In the genomic region with DNA sequence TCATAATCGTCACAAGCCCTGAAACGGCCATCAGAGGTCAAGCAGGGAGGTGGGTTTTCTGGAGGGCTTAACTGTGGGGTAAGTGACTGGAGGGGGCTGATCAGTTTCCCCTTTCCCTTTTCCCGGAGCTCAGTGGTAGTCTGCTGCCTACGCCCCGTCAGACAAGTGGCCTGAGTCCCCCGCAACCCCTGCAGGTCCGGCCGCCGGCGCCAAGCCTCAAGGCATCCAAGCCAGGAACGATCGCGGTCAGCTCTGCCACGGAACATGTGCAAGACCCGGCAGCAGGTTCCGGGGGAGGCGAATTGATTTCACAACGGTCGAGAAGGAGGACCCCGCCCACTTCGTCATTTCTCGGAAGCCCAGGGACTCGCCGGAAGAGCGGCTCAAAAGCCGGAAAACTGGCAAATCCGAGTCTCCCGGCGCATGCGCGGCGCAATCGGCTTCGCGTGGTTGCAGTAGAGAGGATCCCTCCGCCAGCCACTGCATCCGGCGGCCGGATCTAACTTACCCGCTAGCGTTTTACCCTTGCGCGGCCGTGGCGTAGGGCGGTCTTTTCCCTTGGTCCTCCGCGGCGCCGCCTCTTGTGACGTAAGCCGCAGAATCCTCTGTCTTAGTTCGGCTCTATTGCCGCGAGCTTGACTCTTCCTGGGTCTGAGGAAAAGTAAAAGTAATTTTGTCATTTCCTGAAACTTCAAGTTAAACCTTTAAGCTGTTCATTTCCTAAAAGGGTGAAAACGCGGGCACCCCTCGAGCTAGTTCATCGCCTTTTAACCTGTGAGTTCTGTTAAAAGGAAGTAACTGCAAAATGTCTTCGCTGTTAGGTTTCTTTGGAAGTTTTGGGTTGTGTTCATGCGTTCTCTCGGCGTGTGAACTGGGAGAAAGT, we compare ENCODE assay signal across 8 cellular contexts. TPM values are rescaled to one million over a fixed set of nuclear protein-coding genes. Genes with fewer than 3 reads are reported as not detected.
DNase-seq lines count a peak whose midpoint lies in the region; ATAC-seq and TF ChIP-seq lines count a peak whose summit lies in the region.

No MANE protein-coding gene starts in this region.

- H3K9me3 Mint-ChIP-seq in CD14-positive monocyte: peaks cover 3 to 21% (median 11%) of the 10 kb centered on the region in 7 donors

- peak; percentile 97 for ATAC-seq in GM19395 (IDR thresholded peaks at IDR 0.05; ENCODE audit: unreplicated experiment)
- peak; percentile 88 for ATAC-seq in HG03558 (IDR thresholded peaks at IDR 0.05; ENCODE audit: extremely low read depth, unreplicated experiment)

- DNase-seq in CD14-positive monocyte (ENCODE audit: low spot score) (peak; percentile 100), NCI-H748 (lab: John Stamatoyannopoulos, UW; ENCODE audit: unreplicated experiment) (peak; percentile 99), dedifferentiated amniotic fluid mesenchymal stem cell (ENCODE audit: extremely low spot score) (peak; percentile 100), left kidney (ENCODE audit: low read depth, low spot score) (peak; percentile 100)
- DNase-seq in activated CD4-positive, alpha-beta T cell treated with anti-CD3 and anti-CD28 coated beads, Interleukin-2, amount 50 U/mL, for 24 hours (ENCODE audit: low read depth in 1 of 2, low spot score in 1 of 2): peak; percentile 89 to 98
- peak; percentile 99 for DNase-seq in stimulated activated CD4-positive, alpha-beta T cell treated with anti-CD3 and anti-CD28 coated beads, Interleukin-1b, Interleukin-23, amount 100 ng/mL, for 48 hours

- peaks cover 9 to 18% of the 10 kb centered on the region in 2 donors for H3K36me3 Mint-ChIP-seq in CD14-positive monocyte

- peak overlapping the region; percentile 91 to 99 for H3K4me3 Mint-ChIP-seq in CD14-positive monocyte

- H3K27ac Mint-ChIP-seq in CD14-positive monocyte: peak overlapping the region; percentile 96 to 99 (median 99)

- no peaks in the 10 kb centered on the region for H3K27me3 Mint-ChIP-seq in CD14-positive monocyte (ENCODE audit: low read depth in 3 of 3)

- peaks cover 31% of the 10 kb centered on the region for H3K4me1 Mint-ChIP-seq in CD14-positive monocyte

- intact Hi-C loops in CD14-positive monocyte (cut with micrococcal nuclease): loop anchor here (1.0 to 2.0 kb wide), 2 partner anchors 14 to 15 kb away; partner anchors contain the start of gene CCNL1 (in 2 of the 2)

- TF ChIP-seq CTCF in CD14-positive monocyte (IDR thresholded peaks at IDR 0.05): no peak

RNA-seq across cellular contexts. Expression of gene CCNL1, which starts 14.9 kb away (rescaled TPM):
- polyA plus RNA-seq in CD14-positive monocyte: 10 to 100 TPM; 32.0 to 42.3 TPM

Comparison
In these comparisons a context has a peak if more than half of its experiments do, and no peak if none do; other contexts are left out.
1. Peak in every context shown above with its lines: DNase-seq and ATAC-seq.